18 cellular contexts compared by ENCODE assay signal in the genomic region with DNA sequence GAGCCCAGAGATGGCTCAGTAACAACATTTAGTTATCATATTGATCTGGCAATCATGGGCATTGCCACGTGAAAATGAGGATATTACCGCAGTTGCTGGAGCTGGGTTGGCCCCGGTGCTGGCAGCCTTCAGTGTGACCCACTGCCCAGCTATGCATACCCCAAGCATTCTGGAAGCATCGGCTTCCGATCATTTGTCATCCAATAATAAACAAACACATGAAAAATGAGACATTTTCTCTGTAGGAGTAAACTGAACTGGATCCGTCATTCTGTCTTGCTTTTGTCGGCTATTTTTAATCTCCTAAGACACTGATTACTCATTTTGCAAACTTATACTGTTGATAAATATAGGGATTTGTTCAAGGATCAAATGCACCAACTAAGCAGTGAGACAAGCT.
A peak's percentile ranks its signal among the peaks of the same experiment; 100 is the strongest.
DNase-seq lines count a peak whose midpoint lies in the region; ATAC-seq and TF ChIP-seq lines count a peak whose summit lies in the region.
"Had no signal": no experiment of that assay in that cellular context is flagged by ENCODE, and none has a peak within 500 bp of the region (broad histone marks: within the 10 kb centered on the region; RNA-seq: fewer than 3 reads in every experiment).

No MANE protein-coding gene starts in this region.

- no peak for TF ChIP-seq POLR2A in erythroblast (IDR thresholded peaks at IDR 0.05; ENCODE audit: low read length)

- H3K4ac ChIP-seq in mesenchymal stem cell (ENCODE audit: low read depth in 1 of 2, low read length in 2 of 2), result no peak overlapping the region

- ATAC-seq in heart right ventricle (no peak), HG03442 (IDR thresholded peaks at IDR 0.05; ENCODE audit: unreplicated experiment) (no peak)
- ATAC-seq: HepG2, left cardiac atrium had no signal

- no peak overlapping the region for H3K9ac ChIP-seq in mesenchymal stem cell (ENCODE audit: low read length)

- H2AK5ac ChIP-seq in mesenchymal stem cell (ENCODE audit: low read length, severe bottlenecking), result no peak overlapping the region

- no peak overlapping the region for H2BK12ac ChIP-seq in mesenchymal stem cell (ENCODE audit: low read length in 2 of 2)

- no peaks in the 10 kb centered on the region for H3K79me1 ChIP-seq in mesenchymal stem cell (replicated peaks; ENCODE audit: low read length, poor library complexity, severe bottlenecking)

- no peak overlapping the region for H2BK120ac ChIP-seq in mesenchymal stem cell (ENCODE audit: low read depth, low read length)

- no peak for TF ChIP-seq CTCF in heart right ventricle (IDR thresholded peaks at IDR 0.05)

- no peak overlapping the region for H3K23ac ChIP-seq in mesenchymal stem cell (ENCODE audit: low read length in 2 of 2)

- H3K14ac ChIP-seq in mesenchymal stem cell (ENCODE audit: low read length in 2 of 2), result no peak overlapping the region

- H3K36me3 ChIP-seq in mesenchymal stem cell (ENCODE audit: control insufficient read depth in 1 of 2, insufficient read depth in 2 of 2, low read depth in 1 of 2, low read length in 2 of 2), result peaks cover 53 to 92% of the 10 kb centered on the region in 2 experiments
- H3K36me3 ChIP-seq in heart right ventricle, result peaks cover 0 to 25% (median 0%) of the 10 kb centered on the region in 9 donors

- peaks cover 5% of the 10 kb centered on the region for H3K4me1 ChIP-seq in mesenchymal stem cell (ENCODE audit: control insufficient read depth, insufficient read depth, low read depth, low read length)
- peaks cover 0 to 6% (median 0%) of the 10 kb centered on the region in 9 donors for H3K4me1 ChIP-seq in heart right ventricle
- H3K4me1 ChIP-seq: testis had no signal

- H3K4me2 ChIP-seq in mesenchymal stem cell (ENCODE audit: low read length, poor library complexity, severe bottlenecking), result no peak overlapping the region

- H3K9me3 ChIP-seq in mesenchymal stem cell (ENCODE audit: control insufficient read depth, low read length) (peaks cover 8% of the 10 kb centered on the region), heart right ventricle (peaks cover 0 to 4% (median 0%) of the 10 kb centered on the region in 11 donors)
- H3K9me3 ChIP-seq: testis had no signal

- no peak overlapping the region for H2BK5ac ChIP-seq in mesenchymal stem cell (ENCODE audit: low read depth, low read length, poor library complexity, severe bottlenecking)

- H4K8ac ChIP-seq in mesenchymal stem cell (ENCODE audit: low read length), result no peak overlapping the region

- intact Hi-C loops in heart right ventricle (cut with DNase I), result no loop called here

- H2AFZ ChIP-seq in mesenchymal stem cell (ENCODE audit: low read depth, low read length), result no peak overlapping the region

- no peak overlapping the region for H2BK15ac ChIP-seq in mesenchymal stem cell (ENCODE audit: low read depth, poor library complexity, severe bottlenecking)

- 27% methylated on average over 4 of the region's 7 CpGs for WGBS in mesenchymal stem cell
- 86 to 91% methylated on average over 7 of the region's 7 CpGs for WGBS in heart right ventricle, 2 donors

- H3K4me3 ChIP-seq in mesenchymal stem cell (ENCODE audit: insufficient read depth in 1 of 2, low read depth in 1 of 2, low read length in 2 of 2) (no peak overlapping the region), heart right ventricle (no peak overlapping the region)
- H3K4me3 ChIP-seq: testis had no signal

- H4K91ac ChIP-seq in mesenchymal stem cell (ENCODE audit: low read length), result no peak overlapping the region

- peak overlapping the region; percentile 76 for H3K27ac ChIP-seq in caudate nucleus (ENCODE audit: low read depth, low read length)
- H3K27ac ChIP-seq in mesenchymal stem cell (ENCODE audit: low read length, poor library complexity, severe bottlenecking), result no peak overlapping the region
- no peak overlapping the region for H3K27ac ChIP-seq in heart right ventricle
- H3K27ac ChIP-seq: testis, VCaP had no signal

- DNase-seq in M059J (ENCODE audit: low read depth), result peak; percentile 43
- no peak for DNase-seq in caudate nucleus (lab: John Stamatoyannopoulos, UW)
- peak; percentile 91 for DNase-seq in mesenchymal stem cell
- no peak for DNase-seq in erythroblast (lab: John Stamatoyannopoulos, UW)
- DNase-seq in heart right ventricle, result no peak
- DNase-seq in DMS114 treated with DMSO at 0.1 percent for 48 hours (lab: John Stamatoyannopoulos, UW; ENCODE audit: unreplicated experiment), result no peak
- DNase-seq: activated gamma-delta T cell, amniotic stem cell, COR-L47, foreskin melanocyte, midbrain, NCI-H2171 treated with DMSO at 0.1 percent for 48 hours, NCI-H69, testis had no signal

- H3K18ac ChIP-seq in mesenchymal stem cell (ENCODE audit: low read depth in 1 of 2, low read length in 2 of 2), result no peak overlapping the region

- H3K27me3 ChIP-seq in mesenchymal stem cell (ENCODE audit: control insufficient read depth in 1 of 2, insufficient read depth in 1 of 2, low read length in 2 of 2) (no peaks in the 10 kb centered on the region), heart right ventricle (no peaks in the 10 kb centered on the region)
- H3K27me3 ChIP-seq: testis had no signal

Comparison
In these comparisons a context has a peak if more than half of its experiments do, and no peak if none do; other contexts are left out.
1. DNase-seq: peak in M059J (single experiment) and mesenchymal stem cell (single experiment); none in caudate nucleus (0 of 61), erythroblast (0 of 2), heart right ventricle (0 of 2) and DMS114 treated with DMSO at 0.1 percent for 48 hours (single experiment).